ENCODE assay signal across 9 cellular contexts in the genomic region with DNA sequence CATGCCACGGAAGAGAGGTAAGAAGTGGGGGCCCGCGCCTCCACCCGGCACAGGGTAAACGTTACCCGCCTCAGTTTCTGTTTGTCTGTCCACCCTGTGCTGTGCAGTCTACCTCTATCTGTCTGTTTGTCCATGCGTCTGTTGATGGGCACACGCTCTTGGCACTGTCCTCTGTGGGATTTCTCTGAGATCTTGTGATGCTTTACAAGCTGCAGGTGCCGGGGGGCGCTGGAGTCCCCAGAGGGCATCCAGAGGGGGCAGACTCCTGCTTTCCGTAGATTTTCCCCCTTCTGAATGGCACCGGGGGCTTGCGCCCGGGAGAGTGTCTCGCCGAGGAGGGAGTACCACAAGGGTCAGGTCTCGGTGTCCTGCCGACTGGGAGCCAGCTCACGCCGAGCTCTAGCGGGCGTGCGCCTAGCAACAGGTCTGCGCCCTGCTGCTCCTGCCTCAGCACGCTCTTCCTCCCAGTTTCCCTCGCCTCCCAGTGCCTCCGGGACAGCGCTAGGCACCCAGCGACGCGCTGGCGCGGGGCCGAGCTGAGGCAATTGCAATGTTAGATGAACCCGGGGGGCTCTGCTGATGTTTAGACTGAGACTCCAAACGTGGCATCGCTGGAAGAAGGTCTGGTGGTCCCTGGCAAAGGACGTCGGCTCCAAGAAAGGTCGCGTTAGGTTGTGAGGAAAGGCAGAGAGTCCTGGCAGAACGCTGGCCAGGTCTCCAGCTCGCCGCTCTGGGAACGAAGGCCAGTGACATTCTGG. TPM values are rescaled to one million over a fixed set of nuclear protein-coding genes. Genes with fewer than 3 reads are reported as not detected.
DNase-seq lines count a peak whose midpoint lies in the region; ATAC-seq, FAIRE-seq and TF ChIP-seq lines count a peak whose summit lies in the region.
"Had no signal": no experiment of that assay in that cellular context is flagged by ENCODE, and none has a peak within 500 bp of the region (broad histone marks: within the 10 kb centered on the region; RNA-seq: fewer than 3 reads in every experiment).

No MANE protein-coding gene starts in this region.

- dilution Hi-C loops in IMR-90 (cut with HindIII; ENCODE audit: low sequenced_read_pairs, unreplicated experiment): no loop called here

- 5% methylated on average over 23 of the region's 45 CpGs; no CpG with 5 or more reads in 1 of the 2 experiments for whole genome bisulfite sequencing in IMR-90 (ENCODE audit: extremely low coverage in 2 of 2, insufficient read length in 1 of 2), 2 experiments

- H3K9me3 Mint-ChIP-seq in CD4-positive, alpha-beta memory T cell: no peaks in the 10 kb centered on the region
- no peaks in the 10 kb centered on the region for H3K9me3 Mint-ChIP-seq in astrocyte (ENCODE audit: unreplicated experiment)
- no peaks in the 10 kb centered on the region for H3K9me3 Mint-ChIP-seq in stimulated activated memory B cell treated with anti-CD40 and anti-IgM and Interleukin-4, amounts not matched to agents 10 μg/mL and 1 μg/mL and 100 μg/mL, for 72 hours

- peak overlapping the region; percentile 78 for H3K4me2 ChIP-seq in IMR-90 (ENCODE audit: low read depth, low read length)
- peak overlapping the region; percentile 93 for H3K4me2 ChIP-seq in astrocyte (ENCODE audit: low read length)

- H3K36me3 Mint-ChIP-seq in CD4-positive, alpha-beta memory T cell: no peaks in the 10 kb centered on the region
- no peaks in the 10 kb centered on the region for H3K36me3 Mint-ChIP-seq in astrocyte (ENCODE audit: low read depth, unreplicated experiment)
- no peaks in the 10 kb centered on the region for H3K36me3 Mint-ChIP-seq in stimulated activated memory B cell treated with anti-CD40 and anti-IgM and Interleukin-4, amounts not matched to agents 10 μg/mL and 1 μg/mL and 100 μg/mL, for 72 hours

- H2BK15ac ChIP-seq in IMR-90 (ENCODE audit: low read depth, low read length): no peak overlapping the region

- CTCF ChIA-PET in CD4-positive, alpha-beta memory T cell (lab: Charles Lee; ENCODE audit: partially characterized antibody): interaction anchor here (0.6 to 9.1 kb wide), 3 partner anchors 180 to 486 kb away, joined by 3 to 138 read pairs (median 3); no protein-coding TSS in a partner anchor
- CTCF ChIA-PET in IMR-90 (lab: Yijun Ruan, JAX): interaction anchor here (0.6 to 2.8 kb wide), 24 partner anchors 10 to 361 kb away, joined by 3 to 23 read pairs (median 3); no protein-coding TSS in a partner anchor

- H3K27ac ChIP-seq in CD4-positive, alpha-beta memory T cell (ENCODE audit: low read depth, low read length): no peak overlapping the region
- peak overlapping the region; percentile 19 for H3K27ac ChIP-seq in IMR-90 (ENCODE audit: insufficient read depth, low read length)
- no peak overlapping the region for H3K27ac ChIP-seq in astrocyte (ENCODE audit: low read depth, low read length)
- H3K27ac ChIP-seq in iPS-20b (ENCODE audit: low read length): no peak overlapping the region
- H3K27ac ChIP-seq: neutrophil had no signal

- peak overlapping the region; percentile 46 for H3K23ac ChIP-seq in IMR-90 (ENCODE audit: low read depth, low read length)

- peak overlapping the region; percentile 33; the same call in 1 of the 2 replicates for H2AK5ac ChIP-seq in IMR-90 (ENCODE audit: low read depth, low read length)

- POLR2A ChIA-PET in CD4-positive, alpha-beta memory T cell (lab: Charles Lee; ENCODE audit: partially characterized antibody): no interaction called here
- POLR2A ChIA-PET in IMR-90 (lab: Charles Lee; ENCODE audit: unreplicated experiment): interaction anchor here (0.6 to 1.5 kb wide), 4 partner anchors 160 to 330 kb away, joined by 3 to 5 read pairs (median 4); no protein-coding TSS in a partner anchor

- H4K5ac ChIP-seq in IMR-90 (ENCODE audit: low read depth, low read length): no peak overlapping the region

- no peak overlapping the region for H2BK5ac ChIP-seq in IMR-90 (ENCODE audit: low read depth, low read length, poor library complexity, severe bottlenecking)

- H3K14ac ChIP-seq in IMR-90 (replicated peaks; ENCODE audit: low read depth, low read length): peak overlapping the region; percentile 67

- TF ChIP-seq POLR2A in IMR-90 (IDR thresholded peaks at IDR 0.05; ENCODE audit: low read depth, low read length): no peak

- H3K27me3 Mint-ChIP-seq in CD4-positive, alpha-beta memory T cell: peaks cover 9 to 28% of the 10 kb centered on the region in 2 donors
- H3K27me3 Mint-ChIP-seq in astrocyte (ENCODE audit: low read depth, unreplicated experiment): peaks cover 51% of the 10 kb centered on the region
- H3K27me3 Mint-ChIP-seq in stimulated activated memory B cell treated with anti-CD40 and anti-IgM and Interleukin-4, amounts not matched to agents 10 μg/mL and 1 μg/mL and 100 μg/mL, for 72 hours: peaks cover 41% of the 10 kb centered on the region

- no peaks in the 10 kb centered on the region for H3K9me3 ChIP-seq in CD4-positive, alpha-beta memory T cell (ENCODE audit: control insufficient read depth in 1 of 2, low read length in 2 of 2)
- H3K9me3 ChIP-seq in IMR-90 (ENCODE audit: control insufficient read depth, insufficient read depth, low read length) (no peaks in the 10 kb centered on the region), astrocyte (ENCODE audit: insufficient read depth, low read depth, low read length) (no peaks in the 10 kb centered on the region), iPS-20b (ENCODE audit: insufficient read depth, low read depth, low read length) (no peaks in the 10 kb centered on the region)
- H3K9me3 ChIP-seq: neutrophil had no signal

- H3K4me3 Mint-ChIP-seq in CD4-positive, alpha-beta memory T cell: peak overlapping the region in 7 of 8 donors; percentile 35 to 81 (median 76)
- peak overlapping the region; percentile 84 for H3K4me3 Mint-ChIP-seq in astrocyte (ENCODE audit: unreplicated experiment)
- H3K4me3 Mint-ChIP-seq in stimulated activated memory B cell treated with anti-CD40 and anti-IgM and Interleukin-4, amounts not matched to agents 10 μg/mL and 1 μg/mL and 100 μg/mL, for 72 hours: peak overlapping the region; percentile 50

- H3K36me3 ChIP-seq in CD4-positive, alpha-beta memory T cell (ENCODE audit: insufficient read depth, low read length): no peaks in the 10 kb centered on the region
- H3K36me3 ChIP-seq in IMR-90 (ENCODE audit: control insufficient read depth, insufficient read depth, low read length): peaks cover 31% of the 10 kb centered on the region
- no peaks in the 10 kb centered on the region for H3K36me3 ChIP-seq in astrocyte (ENCODE audit: insufficient read depth, low read length)
- no peaks in the 10 kb centered on the region for H3K36me3 ChIP-seq in iPS-20b (ENCODE audit: insufficient read depth, low read depth, low read length)
- H3K36me3 ChIP-seq: neutrophil had no signal

- no peak overlapping the region for H2BK20ac ChIP-seq in IMR-90 (ENCODE audit: low read depth, low read length)

- H2AFZ ChIP-seq in IMR-90 (replicated peaks; ENCODE audit: low read length, poor library complexity) (peak overlapping the region; percentile 84), astrocyte (ENCODE audit: low read depth, low read length) (peak overlapping the region; percentile 65)

- DNase-seq in CD4-positive, alpha-beta memory T cell: no peak
- DNase-seq in IMR-90 (peak; percentile 43), astrocyte (ENCODE audit: low read depth) (peak; percentile 29), cerebellar nuclear complex (lab: John Stamatoyannopoulos, UW) (no peak)

- H3K79me2 ChIP-seq in astrocyte (ENCODE audit: insufficient read depth, low read length): no peaks in the 10 kb centered on the region

- H3K79me1 ChIP-seq in IMR-90 (ENCODE audit: low read depth in 1 of 2, low read length in 2 of 2): peaks cover 9 to 50% of the 10 kb centered on the region in 2 experiments; a peak in 3 of 4 replicates

- H3K27me3 ChIP-seq in CD4-positive, alpha-beta memory T cell (ENCODE audit: insufficient read depth, low read length): peaks cover 22% of the 10 kb centered on the region
- no peaks in the 10 kb centered on the region for H3K27me3 ChIP-seq in IMR-90 (ENCODE audit: control insufficient read depth, insufficient read depth, low read length)
- peaks cover 7% of the 10 kb centered on the region for H3K27me3 ChIP-seq in astrocyte (ENCODE audit: insufficient read depth, low read length)
- peaks cover 57% of the 10 kb centered on the region for H3K27me3 ChIP-seq in iPS-20b (ENCODE audit: insufficient read depth, low read length)

- no peak overlapping the region for H4K91ac ChIP-seq in IMR-90 (ENCODE audit: insufficient read depth, low read depth, low read length)

- in situ Hi-C loops in IMR-90 (cut with MboI; ENCODE audit: low sequenced_read_pairs): loop anchor here (5.0 kb wide), 3 partner anchors 192 to 323 kb away; no protein-coding TSS in a partner anchor

- H3K9me1 ChIP-seq in IMR-90 (ENCODE audit: insufficient read depth, low read length): 0 out of 2 replicates have a peak, but pooled peaks cover 3% of the 10 kb centered on the region

- H4K20me1 ChIP-seq in IMR-90 (ENCODE audit: insufficient read depth, low read length): peaks cover 53% of the 10 kb centered on the region
- H4K20me1 ChIP-seq in astrocyte (ENCODE audit: insufficient read depth, low read length): peaks cover 51% of the 10 kb centered on the region

- no peak overlapping the region; the same call in 1 of the 2 replicates for H3K18ac ChIP-seq in IMR-90 (ENCODE audit: low read depth, low read length)

- no peak for TF ChIP-seq CTCF in IMR-90 (conservative IDR thresholded peaks at IDR 0.05; ENCODE audit: low read depth, low read length)
- TF ChIP-seq CTCF in astrocyte (IDR thresholded peaks at IDR 0.05; ENCODE audit: insufficient read depth, low read depth, low read length): no peak

- no TSS peak for BruUV-seq in IMR-90 (replicated peaks; lab: Mats Ljungman, UMichigan)

- H4K8ac ChIP-seq in IMR-90 (ENCODE audit: low read depth in 2 of 2, low read length in 2 of 2): no peak overlapping the region

- intact Hi-C loops in CD4-positive, alpha-beta memory T cell (cut with micrococcal nuclease): loop anchor here (10.0 kb wide), 1 partner anchor 55 kb away; no protein-coding TSS in a partner anchor
- intact Hi-C loops in IMR-90 (cut with micrococcal nuclease): loop anchor here (1.0 to 10.0 kb wide), 9 partner anchors 85 to 597 kb away; partner anchors contain the start of gene ABHD17C

- H2BK120ac ChIP-seq in IMR-90 (ENCODE audit: low read depth, low read length): 0 out of 2 replicates have a peak overlapping the region, but pooled peaks have one; percentile 8

- no peak for TF ChIP-seq RAD21 in IMR-90 (IDR thresholded peaks at IDR 0.05; ENCODE audit: low read length)

- peak overlapping the region; percentile 84 for H3K9ac ChIP-seq in IMR-90 (ENCODE audit: low read depth, low read length)
- peak overlapping the region; percentile 56 for H3K9ac ChIP-seq in astrocyte (ENCODE audit: low read length)
- no peak overlapping the region for H3K9ac ChIP-seq in iPS-20b (ENCODE audit: low read depth, low read length)

- peak; percentile 6 for ATAC-seq in IMR-90 (ENCODE audit: low read depth)
- no peak for ATAC-seq in stimulated activated memory B cell treated with anti-CD40 and anti-IgM and Interleukin-4, amounts not matched to agents 10 μg/mL and 1 μg/mL and 100 μg/mL, for 72 hours
- no peak for ATAC-seq in HG02763 (IDR thresholded peaks at IDR 0.05; ENCODE audit: unreplicated experiment)
- ATAC-seq in HG03175 (IDR thresholded peaks at IDR 0.05; ENCODE audit: unreplicated experiment): no peak

- H3K4ac ChIP-seq in IMR-90 (ENCODE audit: low read depth, low read length): no peak overlapping the region

- H3K4me3 ChIP-seq in CD4-positive, alpha-beta memory T cell (ENCODE audit: low read length in 2 of 2): no peak overlapping the region
- H3K4me3 ChIP-seq in IMR-90 (ENCODE audit: insufficient read depth, low read depth, low read length) (peak overlapping the region; percentile 84), astrocyte (ENCODE audit: insufficient read depth, low read depth, low read length) (peak overlapping the region; percentile 54), iPS-20b (ENCODE audit: low read length) (peak overlapping the region; percentile 74)

- H3K4me1 Mint-ChIP-seq in CD4-positive, alpha-beta memory T cell: peaks cover 8 to 25% (median 12%) of the 10 kb centered on the region in 4 donors
- H3K4me1 Mint-ChIP-seq in astrocyte (ENCODE audit: low read depth, unreplicated experiment): peaks cover 6% of the 10 kb centered on the region
- H3K4me1 Mint-ChIP-seq in stimulated activated memory B cell treated with anti-CD40 and anti-IgM and Interleukin-4, amounts not matched to agents 10 μg/mL and 1 μg/mL and 100 μg/mL, for 72 hours: peaks cover 12% of the 10 kb centered on the region

- FAIRE-seq in astrocyte (lab: Jason Lieb, UNC): no peak

- peaks cover 5% of the 10 kb centered on the region for H3K4me1 ChIP-seq in CD4-positive, alpha-beta memory T cell (ENCODE audit: insufficient read depth, low read length)
- H3K4me1 ChIP-seq in IMR-90 (ENCODE audit: control insufficient read depth, insufficient read depth, low read length) (peaks cover 26% of the 10 kb centered on the region), astrocyte (ENCODE audit: insufficient read depth, low read length) (peaks cover 31% of the 10 kb centered on the region), iPS-20b (ENCODE audit: insufficient read depth, low read length) (peaks cover 4% of the 10 kb centered on the region; the same call in 1 of the 2 replicates)

- no peak overlapping the region for H3K56ac ChIP-seq in IMR-90 (ENCODE audit: extremely low read depth, insufficient read depth, low read length)

- H3K27ac Mint-ChIP-seq in CD4-positive, alpha-beta memory T cell: no peak overlapping the region
- H3K27ac Mint-ChIP-seq in astrocyte (ENCODE audit: unreplicated experiment): no peak overlapping the region
- H3K27ac Mint-ChIP-seq in stimulated activated memory B cell treated with anti-CD40 and anti-IgM and Interleukin-4, amounts not matched to agents 10 μg/mL and 1 μg/mL and 100 μg/mL, for 72 hours: no peak overlapping the region

- H2AK9ac ChIP-seq in IMR-90 (replicated peaks; ENCODE audit: low read depth, low read length, poor library complexity): peak overlapping the region; percentile 57

RNA-seq across cellular contexts. Expression of gene CEMIP, which starts 0.7 kb away (rescaled TPM):
- under 1 TPM; 0.17 to 0.23 TPM for total RNA-seq in CD4-positive, alpha-beta memory T cell
- polyA plus RNA-seq in CD4-positive, alpha-beta memory T cell: under 1 TPM in 1 of 2 donors, not detected in 1; 0.03 TPM
- total RNA-seq in IMR-90 (2012; rRNA removed) (51.9 and 63.8 TPM in 2 replicates), astrocyte (3.6 and 5.5 TPM in 2 replicates)
- polyA plus RNA-seq in IMR-90 (2012; rRNA removed): 66.9 and 78.0 TPM in 2 replicates
- polyA plus RNA-seq in IMR-90 (2012; cell fraction: cytosol; rRNA removed): 64.2 and 87.8 TPM in 2 replicates
- 112 and 211 TPM in 2 replicates for polyA plus RNA-seq in IMR-90 (2012; cell fraction: nucleus; rRNA removed; ENCODE audit: low replicate concordance)

Comparison
In these comparisons a context has a peak if more than half of its experiments do, and no peak if none do; other contexts are left out.
1. DNase-seq: peak in IMR-90 (single experiment) and astrocyte (single experiment); none in CD4-positive, alpha-beta memory T cell (0 of 5) and cerebellar nuclear complex (0 of 2).
2. H3K4me3 ChIP-seq: peak in IMR-90 (single experiment), astrocyte (single experiment) and iPS-20b (single experiment); none in CD4-positive, alpha-beta memory T cell (0 of 2).
3. Peak in every context shown above with its lines, with median percentiles within 50 percentile points of each other: H3K4me3 Mint-ChIP-seq.